Comparison of ENCODE assay signal across 13 cellular contexts in genomic region chr11:17610402-17610894, GRCh38.
"Had no signal": no experiment of that assay in that cellular context is flagged by ENCODE, and none has a peak within 500 bp of the region (broad histone marks: within the 10 kb centered on the region; RNA-seq: fewer than 3 reads in every experiment).

No MANE protein-coding gene starts in this region.

- H3K27ac Mint-ChIP-seq: activated T-cell treated with anti-CD3 and anti-CD28 coated beads, Interleukin-2, amount 50 U/mL, for 72 hours; naive thymus-derived CD8-positive, alpha-beta T cell had no signal

- H3K36me3 Mint-ChIP-seq: naive thymus-derived CD8-positive, alpha-beta T cell had no signal

- H3K36me3 ChIP-seq: cardiac muscle cell, prostate gland, right lobe of liver, suprapubic skin had no signal

- H3K4me3 ChIP-seq: cardiac muscle cell, hepatocyte, prostate gland, right lobe of liver, suprapubic skin had no signal

- DNase-seq: activated CD4-positive, alpha-beta T cell treated with anti-CD3 and anti-CD28 coated beads for 4 hours; activated naive CD4-positive, alpha-beta T cell; activated T-cell treated with anti-CD3 and anti-CD28 coated beads, Interleukin-2, amount 50 U/mL, for 72 hours; midbrain; naive thymus-derived CD8-positive, alpha-beta T cell; right lobe of liver; stimulated activated naive CD8-positive, alpha-beta T cell treated with anti-CD3 and anti-CD28 coated beads, Interleukin-15, Interleukin-2, amounts not matched to agents 100 U/mL and 50 U/mL, for 24 hours; T-helper 1 cell had no signal

- H3K9me3 Mint-ChIP-seq: activated T-cell treated with anti-CD3 and anti-CD28 coated beads, Interleukin-2, amount 50 U/mL, for 72 hours; naive thymus-derived CD8-positive, alpha-beta T cell had no signal

- H3K9me3 ChIP-seq: prostate gland, right lobe of liver, SK-N-SH, suprapubic skin had no signal

- H3K4me1 Mint-ChIP-seq: naive thymus-derived CD8-positive, alpha-beta T cell had no signal

- H3K27ac ChIP-seq: cardiac muscle cell, hepatocyte, prostate gland, right lobe of liver, suprapubic skin had no signal

- H3K4me1 ChIP-seq: prostate gland, right lobe of liver, suprapubic skin had no signal

- H3K4me3 Mint-ChIP-seq: activated T-cell treated with anti-CD3 and anti-CD28 coated beads, Interleukin-2, amount 50 U/mL, for 72 hours; naive thymus-derived CD8-positive, alpha-beta T cell had no signal

- H3K27me3 ChIP-seq: cardiac muscle cell, right lobe of liver had no signal

- ATAC-seq: activated T-cell treated with anti-CD3 and anti-CD28 coated beads, Interleukin-2, amount 50 U/mL, for 72 hours; naive thymus-derived CD8-positive, alpha-beta T cell; right lobe of liver; stimulated activated naive CD8-positive, alpha-beta T cell treated with anti-CD3 and anti-CD28 coated beads, Interleukin-15, Interleukin-2, amounts not matched to agents 100 U/mL and 50 U/mL, for 24 hours had no signal
